Comparison of ENCODE assay signal across 13 cellular contexts in the genomic region with DNA sequence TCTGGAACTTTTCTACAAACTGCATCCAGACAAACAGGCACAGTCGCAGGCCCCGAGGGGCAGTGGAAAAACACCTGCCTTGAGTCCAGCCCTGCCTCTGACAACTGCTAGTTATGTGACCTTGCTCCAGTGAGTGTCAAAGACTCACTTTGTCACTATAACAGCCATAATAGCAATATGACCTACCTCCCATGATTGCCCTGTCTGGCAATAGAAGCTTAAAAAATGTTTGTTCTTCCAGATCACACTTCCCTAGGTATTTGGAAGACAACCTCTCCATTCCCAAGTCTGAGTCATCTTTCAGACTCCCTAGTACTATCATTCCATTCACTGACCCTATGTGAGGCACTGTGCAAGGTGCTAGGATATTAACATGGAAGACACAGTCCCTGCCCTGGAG.
DNase-seq lines count a peak whose midpoint lies in the region; ATAC-seq, FAIRE-seq and TF ChIP-seq lines count a peak whose summit lies in the region.
"Had no signal": no experiment of that assay in that cellular context is flagged by ENCODE, and none has a peak within 500 bp of the region (broad histone marks: within the 10 kb centered on the region; RNA-seq: fewer than 3 reads in every experiment).

No MANE protein-coding gene starts in this region.

- peak overlapping the region; percentile 9; the same call in 1 of the 3 replicates for H3K4me2 ChIP-seq in A549
- peak overlapping the region; percentile 56; the same call in 1 of the 2 replicates for H3K4me2 ChIP-seq in SK-N-SH

- no peak overlapping the region; the same call in 1 of the 2 replicates for H3K9ac ChIP-seq in SK-N-SH
- H3K9ac ChIP-seq: parathyroid adenoma had no signal

- H3K4me3 ChIP-seq in A549 (no peak overlapping the region), SK-N-SH (ENCODE audit: low read depth in 2 of 2, low read length in 1 of 2) (no peak overlapping the region), pancreas (no peak overlapping the region)

- TF ChIP-seq CTCF in A549 (IDR thresholded peaks at IDR 0.05): no peak
- no peak for TF ChIP-seq CTCF in SK-N-SH (IDR thresholded peaks at IDR 0.05)
- no peak for TF ChIP-seq CTCF in pancreas (IDR thresholded peaks at IDR 0.05)
- TF ChIP-seq CTCF in GM10266 (IDR thresholded peaks at IDR 0.05; ENCODE audit: control insufficient read depth, insufficient read depth, low read depth, missing control alignments): no peak

- no peak for FAIRE-seq in A549 (lab: Jason Lieb, UNC)
- FAIRE-seq in pancreas (lab: Jason Lieb, UNC): no peak

- TF ChIP-seq EP300 in A549 (IDR thresholded peaks at IDR 0.05) (no peak), SK-N-SH (IDR thresholded peaks at IDR 0.05; ENCODE audit: borderline replicate concordance in 1 of 2, low read depth in 1 of 2, low read length in 1 of 2) (no peak)

- TF ChIP-seq POLR2A in A549 (IDR thresholded peaks at IDR 0.05; ENCODE audit: low read length): no peak

- H3K79me2 ChIP-seq in SK-N-SH (ENCODE audit: insufficient read depth): peaks cover 65% of the 10 kb centered on the region

- ATAC-seq in A549 (peak; percentile 22 to 50; a peak in 2 of 6 replicates), pancreas (peak; percentile 47 to 63 (median 54))
- ATAC-seq: activated CD4-positive, alpha-beta T cell treated with anti-CD3 and anti-CD28 coated beads for 36 hours had no signal

- no peaks in the 10 kb centered on the region for H3K27me3 ChIP-seq in SK-N-SH (ENCODE audit: insufficient read depth)
- no peaks in the 10 kb centered on the region for H3K27me3 ChIP-seq in pancreas

- no peaks in the 10 kb centered on the region for H3K9me2 ChIP-seq in SK-N-SH

- H2AFZ ChIP-seq in SK-N-SH (ENCODE audit: low read depth): no peak overlapping the region
- H2AFZ ChIP-seq: parathyroid adenoma had no signal

- H3K4me1 ChIP-seq in A549: peaks cover 12% of the 10 kb centered on the region; the same call in 2 of the 3 replicates
- H3K4me1 ChIP-seq in SK-N-SH (ENCODE audit: control insufficient read depth in 1 of 2, insufficient read depth in 2 of 2, low read depth in 1 of 2, low read length in 1 of 2): peaks cover 0 to 16% of the 10 kb centered on the region in 2 experiments; a peak in 3 of 4 replicates
- peaks cover 19 to 45% (median 30%) of the 10 kb centered on the region in 3 donors for H3K4me1 ChIP-seq in pancreas
- H3K4me1 ChIP-seq: parathyroid adenoma had no signal

- DNase-seq in A549 (ENCODE audit: low read depth in 1 of 2, low spot score in 1 of 2): no peak
- DNase-seq in SK-N-SH: no peak
- peak; percentile 41 for DNase-seq in cardiac septum (ENCODE audit: low spot score)
- DNase-seq in pancreas: no peak
- no peak for DNase-seq in GM10266 (ENCODE audit: extremely low spot score)
- no peak for DNase-seq in activated effector memory CD4-positive, alpha-beta T cell treated with anti-CD3 and anti-CD28 coated beads, Interleukin-2, amount 50 U/mL, for 16 hours
- DNase-seq in NCI-H2081 (lab: John Stamatoyannopoulos, UW): no peak
- no peak for DNase-seq in stimulated activated CD8-positive, alpha-beta memory T cell treated with anti-CD3 and anti-CD28 coated beads, Interleukin-4, amount 100 ng/mL, for 48 hours
- DNase-seq: activated CD4-positive, alpha-beta T cell treated with anti-CD3 and anti-CD28 coated beads for 36 hours; activated effector memory CD4-positive, alpha-beta T cell treated with Interleukin-2 at 50 U/mL for 16 hours; NCI-H1930; stimulated activated CD4-positive, alpha-beta T cell treated with anti-CD3 and anti-CD28 coated beads, Interleukin-4, amount 100 ng/mL, for 1 hour had no signal

- POLR2A ChIA-PET in A549 (lab: Yijun Ruan, JAX): interaction anchor here (1.2 kb wide), 1 partner anchor 69 kb away, joined by 5 read pairs; no protein-coding TSS in a partner anchor
- POLR2A ChIA-PET in SK-N-SH (lab: Yijun Ruan, JAX): no interaction called here

- H3K27ac ChIP-seq in A549: no peak overlapping the region
- peak overlapping the region; percentile 29 to 83; a peak in 3 of 4 replicates for H3K27ac ChIP-seq in SK-N-SH (ENCODE audit: low read depth in 2 of 2, low read length in 1 of 2)
- peak overlapping the region; percentile 4 to 60 (median 28) for H3K27ac ChIP-seq in pancreas
- H3K27ac ChIP-seq: parathyroid adenoma had no signal

- peaks cover 0 to 14% of the 10 kb centered on the region in 2 experiments for H3K36me3 ChIP-seq in SK-N-SH (replicated peaks in 1 of 2; ENCODE audit: control insufficient read depth in 1 of 2, insufficient read depth in 2 of 2, low read length in 1 of 2)
- H3K36me3 ChIP-seq in pancreas: no peaks in the 10 kb centered on the region

- whole genome bisulfite sequencing in A549 (ENCODE audit: missing lambda C conversion rate): 68% methylated on average over 2 of the region's 2 CpGs
- 86% methylated on average over 2 of the region's 2 CpGs for WGBS in SK-N-SH (ENCODE audit: low lambda C conversion rate)
- 14 to 23% methylated on average over 2 of the region's 2 CpGs for WGBS in pancreas, 2 donors

- H4K20me1 ChIP-seq in SK-N-SH (ENCODE audit: insufficient read depth): peaks cover 10% of the 10 kb centered on the region

- TF ChIP-seq RAD21 in A549 (conservative IDR thresholded peaks at IDR 0.05 in 1 of 2, IDR thresholded peaks at IDR 0.05 in 1 of 2) (no peak), SK-N-SH (IDR thresholded peaks at IDR 0.05; ENCODE audit: low read length) (no peak)

- intact Hi-C loops in cardiac septum (cut with DNase I): no loop called here
- intact Hi-C loops in pancreas (cut with DNase I): no loop called here

- H3K9me3 ChIP-seq in A549 (no peaks in the 10 kb centered on the region), SK-N-SH (no peaks in the 10 kb centered on the region), pancreas (no peaks in the 10 kb centered on the region)

- CTCF ChIA-PET in A549 (lab: Yijun Ruan, JAX): interaction anchor here (0.8 to 1.8 kb wide), 5 partner anchors 11 to 57 kb away, joined by 3 to 6 read pairs (median 4); no protein-coding TSS in a partner anchor
- CTCF ChIA-PET in SK-N-SH (lab: Yijun Ruan, JAX): no interaction called here

- H3F3A ChIP-seq in SK-N-SH (replicated peaks; ENCODE audit: insufficient read depth): peaks cover 24% of the 10 kb centered on the region

TF ChIP-seq in A549, 52 proteins besides CTCF, POLR2A, EP300 and RAD21:
- TF ChIP-seq CHD4 (IDR thresholded peaks at IDR 0.05; ENCODE audit: borderline replicate concordance): no peak
- TF ChIP-seq FOSL2 (IDR thresholded peaks at IDR 0.05): no peak
- TF ChIP-seq FOSL2 (CRISPR knock-in tag; IDR thresholded peaks at IDR 0.05): peak; percentile 30; the same call in 1 of the 2 replicates
- TF ChIP-seq CEBPB (IDR thresholded peaks at IDR 0.05): no peak
- TF ChIP-seq, protein P1, sequence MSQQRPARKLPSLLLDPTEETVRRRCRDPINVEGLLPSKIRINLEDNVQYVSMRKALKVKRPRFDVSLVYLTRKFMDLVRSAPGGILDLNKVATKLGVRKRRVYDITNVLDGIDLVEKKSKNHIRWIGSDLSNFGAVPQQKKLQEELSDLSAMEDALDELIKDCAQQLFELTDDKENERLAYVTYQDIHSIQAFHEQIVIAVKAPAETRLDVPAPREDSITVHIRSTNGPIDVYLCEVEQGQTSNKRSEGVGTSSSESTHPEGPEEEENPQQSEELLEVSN (IDR thresholded peaks at IDR 0.05; ENCODE audit: borderline replicate concordance, low read depth): no peak
- no peak for TF ChIP-seq ZNF302 (CRISPR knock-in tag; IDR thresholded peaks at IDR 0.05)

TF ChIP-seq in SK-N-SH, 30 proteins besides CTCF, POLR2A, EP300 and RAD21:
- TF ChIP-seq, protein P2, sequence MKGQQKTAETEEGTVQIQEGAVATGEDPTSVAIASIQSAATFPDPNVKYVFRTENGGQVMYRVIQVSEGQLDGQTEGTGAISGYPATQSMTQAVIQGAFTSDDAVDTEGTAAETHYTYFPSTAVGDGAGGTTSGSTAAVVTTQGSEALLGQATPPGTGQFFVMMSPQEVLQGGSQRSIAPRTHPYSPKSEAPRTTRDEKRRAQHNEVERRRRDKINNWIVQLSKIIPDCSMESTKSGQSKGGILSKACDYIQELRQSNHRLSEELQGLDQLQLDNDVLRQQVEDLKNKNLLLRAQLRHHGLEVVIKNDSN (IDR thresholded peaks at IDR 0.05; ENCODE audit: borderline replicate concordance, low read depth): no peak
- TF ChIP-seq, protein P3, sequence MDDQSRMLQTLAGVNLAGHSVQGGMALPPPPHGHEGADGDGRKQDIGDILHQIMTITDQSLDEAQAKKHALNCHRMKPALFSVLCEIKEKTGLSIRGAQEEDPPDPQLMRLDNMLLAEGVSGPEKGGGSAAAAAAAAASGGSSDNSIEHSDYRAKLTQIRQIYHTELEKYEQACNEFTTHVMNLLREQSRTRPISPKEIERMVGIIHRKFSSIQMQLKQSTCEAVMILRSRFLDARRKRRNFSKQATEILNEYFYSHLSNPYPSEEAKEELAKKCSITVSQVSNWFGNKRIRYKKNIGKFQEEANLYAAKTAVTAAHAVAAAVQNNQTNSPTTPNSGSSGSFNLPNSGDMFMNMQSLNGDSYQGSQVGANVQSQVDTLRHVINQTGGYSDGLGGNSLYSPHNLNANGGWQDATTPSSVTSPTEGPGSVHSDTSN (IDR thresholded peaks at IDR 0.05): 0 out of 2 replicates have a peak, but pooled peaks have one; percentile 2
- TF ChIP-seq JUND (IDR thresholded peaks at IDR 0.05) (peak; percentile 43), POLR2AphosphoS5 (IDR thresholded peaks at IDR 0.05; ENCODE audit: low read depth, low read length) (no peak), FOSL2 (IDR thresholded peaks at IDR 0.05; ENCODE audit: borderline replicate concordance, low read depth) (peak; percentile 64; the same call in 1 of the 2 replicates), TCF12 (IDR thresholded peaks at IDR 0.05) (peak; percentile 14; the same call in 1 of the 2 replicates), MXI1 (IDR thresholded peaks at IDR 0.05; ENCODE audit: low read depth, low read length) (no peak), NRF1 (IDR thresholded peaks at IDR 0.05; ENCODE audit: low read depth, low read length) (no peak), FOXM1 (IDR thresholded peaks at IDR 0.05; ENCODE audit: low read depth) (no peak)

Comparison
In these comparisons a context has a peak if more than half of its experiments do, and no peak if none do; other contexts are left out.
1. H3K27ac ChIP-seq: peak in SK-N-SH (2 of 2) and pancreas (4 of 4); none in A549 (0 of 2).